ENCODE assay signal across 14 cellular contexts in the genomic region with DNA sequence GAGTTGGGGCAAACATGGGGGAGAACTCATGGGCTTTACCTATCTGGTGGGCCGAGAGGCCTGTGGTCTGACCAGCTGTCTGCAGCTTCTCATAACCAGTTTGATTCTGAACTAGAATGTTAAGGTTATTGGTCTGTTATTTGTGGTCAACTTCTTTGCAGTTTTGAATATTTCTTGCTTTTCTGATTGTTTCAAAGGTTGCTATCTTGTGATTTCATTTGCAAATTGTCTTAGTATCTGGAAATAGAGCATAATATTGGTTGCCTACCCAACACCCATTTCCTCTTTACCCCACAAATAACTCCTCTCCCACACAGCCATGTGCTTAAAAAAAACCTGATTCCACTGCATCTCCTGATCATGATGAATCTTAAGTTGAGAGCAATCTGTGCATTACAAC. TPM values are rescaled to one million over a fixed set of nuclear protein-coding genes. Genes with fewer than 3 reads are reported as not detected.
DNase-seq lines count a peak whose midpoint lies in the region; ATAC-seq and TF ChIP-seq lines count a peak whose summit lies in the region.
"Had no signal": no experiment of that assay in that cellular context is flagged by ENCODE, and none has a peak within 500 bp of the region (broad histone marks: within the 10 kb centered on the region; RNA-seq: fewer than 3 reads in every experiment).

No MANE protein-coding gene starts in this region.

- H3K27me3 ChIP-seq in upper lobe of left lung, result no peaks in the 10 kb centered on the region
- H3K27me3 ChIP-seq: heart right ventricle had no signal

- no peak for TF ChIP-seq POLR2A in upper lobe of left lung (IDR thresholded peaks at IDR 0.05)

- H3K4me3 ChIP-seq in GM12865 (ENCODE audit: low read depth, low read length) (no peak overlapping the region), upper lobe of left lung (no peak overlapping the region)
- H3K4me3 ChIP-seq: GM23248, heart right ventricle, lung had no signal

- whole genome bisulfite sequencing in upper lobe of left lung, 2 donors, result 100% methylated on average over 1 of the region's 1 CpG

- no peak overlapping the region for H3K27ac ChIP-seq in upper lobe of left lung
- H3K27ac ChIP-seq: GM23248, heart right ventricle, parathyroid adenoma had no signal

- ATAC-seq in GM19455 (IDR thresholded peaks at IDR 0.05; ENCODE audit: unreplicated experiment) (peak; percentile 63), HG03066 (IDR thresholded peaks at IDR 0.05; ENCODE audit: low read depth, unreplicated experiment) (peak; percentile 57), GM21737 (IDR thresholded peaks at IDR 0.05; ENCODE audit: unreplicated experiment) (no peak), upper lobe of left lung (ENCODE audit: low FRiP score in 2 of 2) (no peak)
- ATAC-seq: activated T-cell treated with anti-CD3 and anti-CD28 coated beads, Interleukin-2, amount 50 U/mL, for 72 hours; heart right ventricle had no signal

- TF ChIP-seq EP300 in upper lobe of left lung (IDR thresholded peaks at IDR 0.05), result no peak

- no peaks in the 10 kb centered on the region for H3K9me3 ChIP-seq in upper lobe of left lung
- H3K9me3 ChIP-seq: heart right ventricle had no signal

- no peaks in the 10 kb centered on the region for H3K4me1 ChIP-seq in upper lobe of left lung
- H3K4me1 ChIP-seq: heart right ventricle, parathyroid adenoma had no signal

- TF ChIP-seq CTCF in GM12865 (IDR thresholded peaks at IDR 0.05; ENCODE audit: insufficient read depth, low read depth, low read length, missing control alignments) (no peak), upper lobe of left lung (IDR thresholded peaks at IDR 0.05) (no peak)

- DNase-seq in GM12865 (ENCODE audit: low read depth) (peak; percentile 26), OCI-M1 (lab: John Stamatoyannopoulos, UW) (peak; percentile 61), NCI-H446 treated with DMSO at 0.1 percent for 48 hours (lab: John Stamatoyannopoulos, UW) (no peak), NCI-H748 (lab: John Stamatoyannopoulos, UW; ENCODE audit: unreplicated experiment) (no peak), upper lobe of left lung (no peak)
- DNase-seq: activated T-cell treated with anti-CD3 and anti-CD28 coated beads, Interleukin-2, amount 50 U/mL, for 72 hours; GM23248; heart right ventricle; stimulated activated naive CD4-positive, alpha-beta T cell treated with Interleukin-2 at 50 U/mL for 16 hours had no signal

- no peaks in the 10 kb centered on the region for H3K36me3 ChIP-seq in upper lobe of left lung
- H3K36me3 ChIP-seq: heart right ventricle had no signal

RNA-seq across cellular contexts. Expression of a gene that starts 39.1 kb away (rescaled TPM):
- 10 to 100 TPM; 34.2 to 50.3 (median 42.1) TPM for total RNA-seq in upper lobe of left lung

Comparison
In these comparisons a context has a peak if more than half of its experiments do, and no peak if none do; other contexts are left out.
1. DNase-seq: peak in GM12865 (single experiment) and OCI-M1 (single experiment); none in NCI-H446 treated with DMSO at 0.1 percent for 48 hours (single experiment), NCI-H748 (single experiment) and upper lobe of left lung (0 of 2).
2. ATAC-seq: peak in GM19455 (single experiment) and HG03066 (single experiment); none in GM21737 (single experiment) and upper lobe of left lung (0 of 2).